15 cellular contexts compared by ENCODE assay signal in genomic region chr9:69085523-69086283, GRCh38. TPM values are rescaled to one million over a fixed set of nuclear protein-coding genes. Genes with fewer than 3 reads are reported as not detected.
DNase-seq lines count a peak whose midpoint lies in the region; ATAC-seq and TF ChIP-seq lines count a peak whose summit lies in the region.
"Had no signal": no experiment of that assay in that cellular context is flagged by ENCODE, and none has a peak within 500 bp of the region (broad histone marks: within the 10 kb centered on the region; RNA-seq: fewer than 3 reads in every experiment).

No MANE protein-coding gene starts in this region.

- no peak for TF ChIP-seq RAD21 in SK-N-SH (IDR thresholded peaks at IDR 0.05; ENCODE audit: low read length)

- H3K9me3 Mint-ChIP-seq in H9, result peaks cover 0 to 4% of the 10 kb centered on the region in 2 experiments; a peak in 1 of 5 replicates

- 95% methylated on average over 5 of the region's 5 CpGs for WGBS in SK-N-SH (ENCODE audit: low lambda C conversion rate)
- no CpG with 5 or more reads among the region's 5 CpGs for WGBS in H9 (ENCODE audit: extremely low coverage, insufficient read length, low lambda C conversion rate)

- no peak overlapping the region for H3K4me3 Mint-ChIP-seq in H9
- H3K4me3 Mint-ChIP-seq: brain had no signal

- H3K79me2 ChIP-seq in SK-N-SH (ENCODE audit: insufficient read depth) (no peaks in the 10 kb centered on the region), H9 (ENCODE audit: insufficient read depth, low read length) (no peaks in the 10 kb centered on the region)

- no peak overlapping the region for H2BK15ac ChIP-seq in H9 (ENCODE audit: low read depth, low read length)

- H4K91ac ChIP-seq in H9 (ENCODE audit: insufficient read length, low read depth, low read length), result no peak overlapping the region

- H3K23me2 ChIP-seq in H9 (ENCODE audit: insufficient read length, low read depth, low read length, poor library complexity, severe bottlenecking), result peaks cover 3% of the 10 kb centered on the region

- peaks cover 4 to 14% (median 6%) of the 10 kb centered on the region in 3 experiments; a peak in 6 of 7 replicates for H3K36me3 Mint-ChIP-seq in H9 (ENCODE audit: insufficient read depth in 1 of 3, low read depth in 3 of 3)

- DNase-seq in BJ (ENCODE audit: low read depth) (peak; percentile 31), SK-N-SH (no peak), fibroblast of mammary gland (ENCODE audit: low read depth) (peak; percentile 58), lung microvascular endothelial cell (ENCODE audit: low read depth in 2 of 2) (peak; percentile 19 to 54), H9 (no peak), 8988T (no peak), DMS153 (lab: John Stamatoyannopoulos, UW) (no peak)
- DNase-seq: activated T-cell treated with anti-CD3 and anti-CD28 coated beads, Interleukin-2, amount 50 U/mL, for 48 hours; GDM1; NCI-H1417 treated with DMSO at 0.1 percent for 48 hours; NCI-H82 had no signal

- H3K9me3 ChIP-seq in SK-N-SH, result no peaks in the 10 kb centered on the region
- no peaks in the 10 kb centered on the region for H3K9me3 ChIP-seq in H9 (ENCODE audit: control insufficient read depth, low read depth, low read length)
- H3K9me3 ChIP-seq: SJCRH30 had no signal

- POLR2A ChIA-PET in BJ (lab: Charles Lee) (interaction anchor here (0.6 kb wide), 1 partner anchor 46 kb away, joined by 3 read pairs; no protein-coding TSS in a partner anchor), SK-N-SH (lab: Yijun Ruan, JAX) (no interaction called here)

- no peaks in the 10 kb centered on the region for H3F3A ChIP-seq in SK-N-SH (replicated peaks; ENCODE audit: insufficient read depth)

- no peak overlapping the region for H3T11ph ChIP-seq in H9 (ENCODE audit: low read length)

- TF ChIP-seq CTCF in BJ (IDR thresholded peaks at IDR 0.05; ENCODE audit: insufficient read depth, low read depth, low read length), result no peak
- TF ChIP-seq CTCF in SK-N-SH (IDR thresholded peaks at IDR 0.05), result no peak
- no peak for TF ChIP-seq CTCF in fibroblast of mammary gland (conservative IDR thresholded peaks at IDR 0.05; ENCODE audit: control insufficient read depth, insufficient read depth, low read depth, low read length)
- no peak for TF ChIP-seq CTCF in H9 (conservative IDR thresholded peaks at IDR 0.05)

- H3K4me2 ChIP-seq in SK-N-SH, result no peak overlapping the region
- no peak overlapping the region for H3K4me2 ChIP-seq in H9 (ENCODE audit: insufficient read depth, insufficient read length, low read length)

- no peak for TF ChIP-seq EP300 in SK-N-SH (IDR thresholded peaks at IDR 0.05; ENCODE audit: borderline replicate concordance in 1 of 2, low read depth in 1 of 2, low read length in 1 of 2)

- peak overlapping the region in 1 of 3 experiments; percentile 35; a peak in 1 of 7 replicates for H3K27ac Mint-ChIP-seq in H9
- H3K27ac Mint-ChIP-seq: brain had no signal

- H3K27ac ChIP-seq in SK-N-SH (ENCODE audit: low read depth in 2 of 2, low read length in 1 of 2), result no peak overlapping the region
- no peak overlapping the region for H3K27ac ChIP-seq in H9 (ENCODE audit: insufficient read length, low read depth, low read length)
- H3K27ac ChIP-seq: C4-2B, SJCRH30 had no signal

- H4K20me1 ChIP-seq in SK-N-SH (ENCODE audit: insufficient read depth) (no peaks in the 10 kb centered on the region), H9 (ENCODE audit: control insufficient read depth, insufficient read depth, insufficient read length) (peaks cover 2% of the 10 kb centered on the region)

- CTCF ChIA-PET in BJ (lab: Yijun Ruan, JAX), result interaction anchor here (0.6 to 2.7 kb wide), 2 partner anchors 31 to 101 kb away, joined by 3 to 7 read pairs; no protein-coding TSS in a partner anchor
- CTCF ChIA-PET in SK-N-SH (lab: Yijun Ruan, JAX), result interaction anchor here (0.6 to 2.4 kb wide), 3 partner anchors 32 to 108 kb away, joined by 3 to 15 read pairs (median 8); no protein-coding TSS in a partner anchor

- no peak overlapping the region for H2BK120ac ChIP-seq in H9 (ENCODE audit: low read depth, low read length, poor library complexity, severe bottlenecking)

- H3K4me3 ChIP-seq in BJ (ENCODE audit: low read depth, low read length), result no peak overlapping the region
- H3K4me3 ChIP-seq in SK-N-SH (ENCODE audit: low read depth in 2 of 2, low read length in 1 of 2), result no peak overlapping the region
- H3K4me3 ChIP-seq in fibroblast of mammary gland (ENCODE audit: control insufficient read depth, low read depth, low read length), result no peak overlapping the region
- H3K4me3 ChIP-seq: SJCRH30 had no signal

- no peak overlapping the region for H3K56ac ChIP-seq in H9 (ENCODE audit: insufficient read length, low read depth, low read length)

- no peak overlapping the region for H2BK20ac ChIP-seq in H9 (ENCODE audit: low read depth, low read length, poor library complexity, severe bottlenecking)

- no peak overlapping the region for H4K8ac ChIP-seq in H9 (replicated peaks; ENCODE audit: insufficient read length, low read depth, low read length)

- H3K23ac ChIP-seq in H9 (ENCODE audit: insufficient read length, low read depth, low read length), result no peak overlapping the region

- ATAC-seq in GM19463 (IDR thresholded peaks at IDR 0.05; ENCODE audit: unreplicated experiment), result no peak

- H3K79me1 ChIP-seq in H9 (ENCODE audit: insufficient read depth, low read depth, low read length, poor library complexity, severe bottlenecking), result no peaks in the 10 kb centered on the region

- H3K14ac ChIP-seq in H9 (ENCODE audit: insufficient read depth, low read length), result no peak overlapping the region

- no peaks in the 10 kb centered on the region for H3K27me3 ChIP-seq in BJ (ENCODE audit: control insufficient read depth, insufficient read depth, low read length)
- H3K27me3 ChIP-seq in SK-N-SH (ENCODE audit: insufficient read depth), result no peaks in the 10 kb centered on the region
- no peaks in the 10 kb centered on the region for H3K27me3 ChIP-seq in H9 (ENCODE audit: insufficient read depth, low read length)
- H3K27me3 ChIP-seq: SJCRH30 had no signal

- H2AFZ ChIP-seq in SK-N-SH (ENCODE audit: low read depth) (no peak overlapping the region), H9 (ENCODE audit: low read length) (no peak overlapping the region)

- no peak overlapping the region for H4K5ac ChIP-seq in H9 (ENCODE audit: insufficient read length, low read depth, low read length)

- H3K18ac ChIP-seq in H9 (ENCODE audit: insufficient read length, low read depth, low read length), result no peak overlapping the region

- H2BK5ac ChIP-seq in H9 (ENCODE audit: insufficient read length, low read length), result no peak overlapping the region

- H3K36me3 ChIP-seq in BJ (ENCODE audit: control insufficient read depth, insufficient read depth, low read length), result no peaks in the 10 kb centered on the region
- no peaks in the 10 kb centered on the region for H3K36me3 ChIP-seq in SK-N-SH (replicated peaks in 1 of 2; ENCODE audit: control insufficient read depth in 1 of 2, insufficient read depth in 2 of 2, low read length in 1 of 2)
- H3K36me3 ChIP-seq: SJCRH30 had no signal

- no peak overlapping the region for H2AK5ac ChIP-seq in H9 (ENCODE audit: insufficient read length, low read length)

- H2BK12ac ChIP-seq in H9 (ENCODE audit: insufficient read length, low read depth, low read length), result no peak overlapping the region

- peaks cover 0 to 3% of the 10 kb centered on the region in 2 experiments; a peak in 1 of 4 replicates for H3K4me1 ChIP-seq in SK-N-SH (ENCODE audit: control insufficient read depth in 1 of 2, insufficient read depth in 2 of 2, low read depth in 1 of 2, low read length in 1 of 2)
- H3K4me1 ChIP-seq in H9 (ENCODE audit: insufficient read depth, low read length), result peaks cover 6% of the 10 kb centered on the region
- H3K4me1 ChIP-seq: SJCRH30 had no signal

- no peak overlapping the region for H3K9ac ChIP-seq in SK-N-SH
- no peak overlapping the region for H3K9ac ChIP-seq in H9 (ENCODE audit: extremely low read depth, insufficient read length, low read length)

- H3K9me2 ChIP-seq in SK-N-SH, result no peaks in the 10 kb centered on the region

- no peak overlapping the region for H3K4ac ChIP-seq in H9 (ENCODE audit: low read depth, low read length)

- H3K27me3 Mint-ChIP-seq in H9 (ENCODE audit: low read depth), result no peaks in the 10 kb centered on the region

- peaks cover 31 to 35% of the 10 kb centered on the region in 2 experiments for H3K4me1 Mint-ChIP-seq in H9

TF ChIP-seq in SK-N-SH, 30 proteins besides CTCF, POLR2A, EP300 and RAD21:
- TF ChIP-seq RCOR1 (IDR thresholded peaks at IDR 0.05; ENCODE audit: low read length) (no peak), GABPA (IDR thresholded peaks at IDR 0.05; ENCODE audit: low read depth) (no peak), PBX3 (IDR thresholded peaks at IDR 0.05) (peak; percentile 60), SMC3 (IDR thresholded peaks at IDR 0.05; ENCODE audit: low read depth, low read length) (no peak), NFIC (IDR thresholded peaks at IDR 0.05; ENCODE audit: borderline replicate concordance) (peak; percentile 62; the same call in 1 of the 2 replicates), CHD2 (IDR thresholded peaks at IDR 0.05; ENCODE audit: low read length, partially characterized antibody) (no peak), TCF12 (IDR thresholded peaks at IDR 0.05) (peak; percentile 82), JUND (IDR thresholded peaks at IDR 0.05) (no peak), EZH2phosphoT487 (IDR thresholded peaks at IDR 0.05; ENCODE audit: borderline replicate concordance, low read depth) (no peak)

RNA-seq across cellular contexts. Expression of gene FXN, which starts 50.2 kb away (rescaled TPM):
- polyA plus RNA-seq in BJ (2011; rRNA removed) (9.2 and 14.8 TPM in 2 replicates), SK-N-SH (2012; rRNA removed) (14.1 and 15.7 TPM in 2 replicates)
- 4.3 and 4.7 TPM in 2 replicates for polyA minus RNA-seq in BJ (2011; rRNA and poly(A)+ RNA removed)
- 21.7 and 23.6 TPM in 2 replicates for polyA plus RNA-seq in SK-N-SH (2012; cell fraction: cytosol; rRNA removed)
- 5.3 and 8.4 TPM in 2 replicates for polyA plus RNA-seq in SK-N-SH (2012; cell fraction: nucleus; rRNA removed)
- total RNA-seq in lung microvascular endothelial cell (0.65 and 1.2 TPM in 2 replicates), H9 (2021) (34.4 and 36.7 TPM in 2 replicates)

Comparison
In these comparisons a context has a peak if more than half of its experiments do, and no peak if none do; other contexts are left out.
1. DNase-seq: peak in BJ (single experiment), fibroblast of mammary gland (single experiment) and lung microvascular endothelial cell (2 of 2); none in SK-N-SH (single experiment), H9 (single experiment), 8988T (single experiment) and DMS153 (single experiment).
2. RNA of gene FXN, which starts 50.2 kb away (total RNA-seq): 34.4 to 36.7 TPM in H9; 0.65 to 1.2 TPM in lung microvascular endothelial cell; every median in the first group is over 10 times any median in the second.